22 cellular contexts compared by ENCODE assay signal in genomic region chr17:58399974-58400373, GRCh38. TPM values are rescaled to one million over a fixed set of nuclear protein-coding genes. Genes with fewer than 3 reads are reported as not detected.
"Had no signal": no experiment of that assay in that cellular context is flagged by ENCODE, and none has a peak within 500 bp of the region (broad histone marks: within the 10 kb centered on the region; RNA-seq: fewer than 3 reads in every experiment).

No MANE protein-coding gene starts in this region.

- H3K27ac Mint-ChIP-seq: activated CD4-positive, alpha-beta T cell treated with anti-CD3 and anti-CD28 coated beads for 36 hours; activated T-cell treated with anti-CD3 and anti-CD28 coated beads, Interleukin-2, amount 50 U/mL, for 24 hours; activated T-helper 2 cell treated with anti-CD3 and anti-CD28 coated beads, Interferon-gamma antibody, Interleukin-2, Interleukin-4, amounts not matched to agents 10 μg/mL and 5 μg/mL and 100 μg/mL, durations not matched to agents 14 hours and 24 hours and 36 hours; endodermal cell; natural killer cell; type B pancreatic cell; WTC11 had no signal

- H3K27me3 ChIP-seq: cardiac muscle cell, right atrium auricular region, testis had no signal

- H3K27ac ChIP-seq: cardiac muscle cell, left ventricle myocardium inferior, prostate gland, right atrium auricular region, testis had no signal

- H3K36me3 ChIP-seq: cardiac muscle cell, left ventricle myocardium inferior, prostate gland, right atrium auricular region had no signal

- H3K4me3 Mint-ChIP-seq: activated CD4-positive, alpha-beta T cell treated with anti-CD3 and anti-CD28 coated beads for 36 hours; activated T-cell treated with anti-CD3 and anti-CD28 coated beads, Interleukin-2, amount 50 U/mL, for 24 hours; endodermal cell; natural killer cell; type B pancreatic cell; WTC11 had no signal

- H3K4me3 ChIP-seq: cardiac muscle cell, left ventricle myocardium inferior, prostate gland, right atrium auricular region, testis had no signal

- H3K36me3 Mint-ChIP-seq: natural killer cell, WTC11 had no signal

- H3K4me1 Mint-ChIP-seq: natural killer cell had no signal

- H3K9me3 Mint-ChIP-seq: activated T-cell treated with anti-CD3 and anti-CD28 coated beads, Interleukin-2, amount 50 U/mL, for 24 hours; activated T-helper 2 cell treated with anti-CD3 and anti-CD28 coated beads, Interferon-gamma antibody, Interleukin-2, Interleukin-4, amounts not matched to agents 10 μg/mL and 5 μg/mL and 100 μg/mL, durations not matched to agents 14 hours and 24 hours and 36 hours; endodermal cell; natural killer cell; type B pancreatic cell; WTC11 had no signal

- H3K4me1 ChIP-seq: left ventricle myocardium inferior, right atrium auricular region, testis had no signal

- DNase-seq: activated CD4-positive, alpha-beta T cell treated with anti-CD3 and anti-CD28 coated beads for 36 hours; activated CD4-positive, alpha-beta T cell treated with anti-CD3 and anti-CD28 coated beads, Interleukin-2, amount 50 U/mL, for 4 hours; activated CD8-positive, alpha-beta memory T cell treated with anti-CD3 and anti-CD28 coated beads for 24 hours; activated CD8-positive, alpha-beta memory T cell treated with anti-CD3 and anti-CD28 coated beads, Interleukin-2, amount 50 U/mL, for 4 hours; activated naive CD4-positive, alpha-beta T cell; activated T-cell treated with anti-CD3 and anti-CD28 coated beads, Interleukin-2, amount 50 U/mL, for 24 hours; cortex of kidney; endodermal cell; foreskin melanocyte; left ventricle myocardium inferior; midbrain; natural killer cell; stimulated activated CD4-positive, alpha-beta T cell treated with anti-CD3 and anti-CD28 coated beads, Interleukin-1b, Interleukin-23, amount 100 ng/mL, for 48 hours; T-helper 9 cell; testis had no signal

- H3K9me3 ChIP-seq: left ventricle myocardium inferior, prostate gland, right atrium auricular region, testis had no signal

- ATAC-seq: activated CD4-positive, alpha-beta T cell treated with anti-CD3 and anti-CD28 coated beads for 36 hours; natural killer cell; WTC11 had no signal

RNA-seq across cellular contexts. Expression of gene RNF43, which starts 17.4 kb away (rescaled TPM):
- total RNA-seq: osteocyte had no signal
